In genomic region chr1:180912801-180913616, GRCh38 we compare ENCODE assay signal across 2 cellular contexts.
TF ChIP-seq lines count a peak whose summit lies in the region.

Gene KIAA1614, plus strand, starts transcription at chr1:180912897. Its CDS starts 347 bp downstream, at chr1:180913244.

TF ChIP-seq in HEK293, 187 proteins besides CTCF, POLR2A, EP300 and RAD21 (continued from another document):
- no peak for TF ChIP-seq ZNF354C (tag by site-specific recombination; IDR thresholded peaks at IDR 0.05; ENCODE audit: borderline replicate concordance, low read depth)
- no peak for TF ChIP-seq ZNF639 (tag by site-specific recombination; IDR thresholded peaks at IDR 0.05)
- TF ChIP-seq ZFP3 (tag by site-specific recombination; IDR thresholded peaks at IDR 0.05; ENCODE audit: low read depth): no peak
- TF ChIP-seq ZSCAN5A (tag by site-specific recombination; IDR thresholded peaks at IDR 0.05): no peak
- TF ChIP-seq OVOL3 (tag by site-specific recombination; IDR thresholded peaks at IDR 0.05): no peak

TF ChIP-seq in GM12878, 131 proteins besides CTCF, POLR2A, EP300 and RAD21:
- TF ChIP-seq BHLHE40 (IDR thresholded peaks at IDR 0.05; ENCODE audit: borderline replicate concordance in 1 of 2, low read depth in 2 of 2, low read length in 1 of 2) (0 out of 4 replicates have a peak, but pooled peaks of 1 of the 2 experiments have one; percentile 3), GATAD2B (conservative IDR thresholded peaks at IDR 0.05; ENCODE audit: low read depth) (peak; percentile 62; the same call in 1 of the 2 replicates), SUZ12 (IDR thresholded peaks at IDR 0.05; ENCODE audit: unreplicated experiment) (peak; percentile 23), NR2F1 (conservative IDR thresholded peaks at IDR 0.05) (0 out of 2 replicates have a peak, but pooled peaks have one; percentile 3), IKZF1 (conservative IDR thresholded peaks at IDR 0.05) (peak; percentile 57), ATF3 (IDR thresholded peaks at IDR 0.05; ENCODE audit: borderline replicate concordance, extremely low read depth, low read depth, low read length) (no peak), MLLT1 (IDR thresholded peaks at IDR 0.05) (peak; percentile 92), USF1 (IDR thresholded peaks at IDR 0.05; ENCODE audit: borderline replicate concordance, extremely low read length, insufficient read depth, low read depth, low read length) (no peak), DPF2 (IDR thresholded peaks at IDR 0.05) (peak; percentile 53), RB1 (IDR thresholded peaks at IDR 0.05; ENCODE audit: borderline replicate concordance) (no peak), TBL1XR1 (IDR thresholded peaks at IDR 0.05; ENCODE audit: low read depth, low read length) (no peak)
